ENCODE assay signal across 17 cellular contexts in the genomic region with DNA sequence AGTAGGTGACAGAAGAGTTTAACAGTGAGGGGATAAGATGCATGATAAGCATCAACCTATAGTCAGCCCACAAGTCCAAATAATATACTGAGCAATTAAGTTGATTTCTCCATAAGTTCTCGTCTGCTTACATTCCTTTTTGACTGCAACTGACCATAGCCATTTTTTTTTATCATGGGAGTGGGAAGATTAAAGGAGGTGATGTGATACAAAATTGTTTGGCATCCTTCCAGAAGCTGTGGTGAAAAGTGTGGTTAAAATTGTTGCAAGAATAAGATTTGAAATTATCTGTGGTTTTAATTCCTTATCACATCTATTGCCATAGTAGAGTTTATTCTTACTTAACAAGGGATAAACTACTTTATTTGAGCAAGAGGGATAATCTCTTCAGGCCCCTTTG. TPM values are rescaled to one million over a fixed set of nuclear protein-coding genes. Genes with fewer than 3 reads are reported as not detected.
DNase-seq lines count a peak whose midpoint lies in the region; TF ChIP-seq lines count a peak whose summit lies in the region.
"Had no signal": no experiment of that assay in that cellular context is flagged by ENCODE, and none has a peak within 500 bp of the region (broad histone marks: within the 10 kb centered on the region; RNA-seq: fewer than 3 reads in every experiment).

No MANE protein-coding gene starts in this region.

- intact Hi-C loops in mammary epithelial cell (cut with micrococcal nuclease) (no loop called here), ovary (cut with DNase I) (no loop called here)

- 60% methylated on average over 1 of the region's 1 CpG for WGBS in mammary epithelial cell (ENCODE audit: low coverage, missing lambda C conversion rate)
- WGBS in ovary, 3 donors = 74 to 94% (median 74%) methylated on average over 1 of the region's 1 CpG

- no peaks in the 10 kb centered on the region for H3K9me3 ChIP-seq in mammary epithelial cell (replicated peaks; ENCODE audit: insufficient read depth, low read length)
- no peaks in the 10 kb centered on the region for H3K9me3 ChIP-seq in ovary
- H3K9me3 ChIP-seq: prostate gland had no signal

- H4K20me1 ChIP-seq in mammary epithelial cell (ENCODE audit: insufficient read depth, low read length) = no peaks in the 10 kb centered on the region

- H3K27me3 ChIP-seq in mammary epithelial cell (ENCODE audit: insufficient read depth, low read length) (no peaks in the 10 kb centered on the region), ovary (no peaks in the 10 kb centered on the region)
- H3K27me3 ChIP-seq: cardiac muscle cell had no signal

- CTCF ChIA-PET in mammary epithelial cell (lab: Charles Lee; ENCODE audit: low non-redundant PET) = no interaction called here

- BruUV-seq in mammary epithelial cell (replicated peaks; lab: Mats Ljungman, UMichigan) = no TSS peak

- dilution Hi-C loops in mammary epithelial cell (cut with HindIII; ENCODE audit: low sequenced_read_pairs) = loop anchor here (5.0 kb wide), 1 partner anchor 82 kb away; no protein-coding TSS in a partner anchor

- in situ Hi-C loops in KBM-7 (cut with MboI; ENCODE audit: low pct_unique_long_range_greater_than_20kb, low sequenced_read_pairs) (no loop called here), mammary epithelial cell (cut with MboI; ENCODE audit: low sequenced_read_pairs in 2 of 2) (no loop called here)

- H3K79me2 ChIP-seq in mammary epithelial cell (ENCODE audit: insufficient read depth, low read length) = no peaks in the 10 kb centered on the region

- H2AFZ ChIP-seq in mammary epithelial cell (ENCODE audit: low read depth, low read length) = no peak overlapping the region

- H3K9ac ChIP-seq in mammary epithelial cell (ENCODE audit: insufficient read depth, low read length) = no peak overlapping the region

- TF ChIP-seq EP300 in ovary (IDR thresholded peaks at IDR 0.05) = no peak

- H3K27ac ChIP-seq in mammary epithelial cell (ENCODE audit: insufficient read depth, low read depth, low read length) = no peak overlapping the region
- no peak overlapping the region for H3K27ac ChIP-seq in ovary
- H3K27ac ChIP-seq: prostate gland had no signal

- no peak for TF ChIP-seq POLR2A in ovary (IDR thresholded peaks at IDR 0.05)

- H3K4me2 ChIP-seq in mammary epithelial cell (ENCODE audit: insufficient read depth, low read depth, low read length) = no peak overlapping the region

- H3K4me3 ChIP-seq in mammary epithelial cell (replicated peaks in 1 of 3; ENCODE audit: insufficient read depth in 1 of 3, low read depth in 2 of 3, low read length in 3 of 3) = no peak overlapping the region
- no peak overlapping the region for H3K4me3 ChIP-seq in ovary
- H3K4me3 ChIP-seq: cardiac muscle cell, prostate gland had no signal

- TF ChIP-seq CTCF in mammary epithelial cell (conservative IDR thresholded peaks at IDR 0.05 in 1 of 2, IDR thresholded peaks at IDR 0.05 in 1 of 2; ENCODE audit: extremely low read depth in 1 of 2, insufficient read depth in 1 of 2, low read depth in 1 of 2, low read length in 2 of 2) = no peak
- TF ChIP-seq CTCF in ovary (IDR thresholded peaks at IDR 0.05) = no peak

- no peaks in the 10 kb centered on the region for H3K36me3 ChIP-seq in mammary epithelial cell (ENCODE audit: insufficient read depth, low read length)
- no peaks in the 10 kb centered on the region for H3K36me3 ChIP-seq in ovary
- H3K36me3 ChIP-seq: cardiac muscle cell, prostate gland had no signal

- H3K4me1 ChIP-seq in mammary epithelial cell (ENCODE audit: insufficient read depth, low read length) (no peaks in the 10 kb centered on the region), ovary (ENCODE audit: insufficient read depth) (no peaks in the 10 kb centered on the region)
- H3K4me1 ChIP-seq: prostate gland had no signal

- DNase-seq in EL = peak; percentile 24
- DNase-seq in KBM-7 = peak; percentile 16
- peak; percentile 19 for DNase-seq in mammary epithelial cell
- DNase-seq in renal cortical epithelial cell (ENCODE audit: low read depth) = peak; percentile 30
- DNase-seq in NCI-H345 (lab: John Stamatoyannopoulos, UW) = no peak
- DNase-seq in NCI-H1694 (lab: John Stamatoyannopoulos, UW) = no peak
- DNase-seq in ovary = no peak
- DNase-seq: activated CD4-positive, alpha-beta T cell treated with anti-CD3 and anti-CD28 coated beads for 48 hours; CD4-positive, CD25-positive, alpha-beta regulatory T cell; DMS79 treated with DMSO at 0.1 percent for 48 hours; effector memory CD4-positive, alpha-beta T cell; foreskin melanocyte; NCI-H1105 treated with DMSO at 0.1 percent for 48 hours; NCI-H446; SIG-M5 had no signal

RNA-seq across cellular contexts. Expression of gene LIN52, which starts 50.6 kb away (rescaled TPM):
- total RNA-seq in mammary epithelial cell (1 to 10 TPM; 3.8 to 10.0 TPM), renal cortical epithelial cell (5.1 and 6.8 TPM in 2 replicates), ovary (10 to 100 TPM in 3 of 7 donors, 1 to 10 TPM in 4; 8.6 to 12.5 (median 10.0) TPM)
- polyA plus RNA-seq in mammary epithelial cell (5.7 TPM), ovary (10 to 100 TPM in 1 of 2 donors, 1 to 10 TPM in 1; 8.7 to 11.8 TPM)
- polyA minus RNA-seq in mammary epithelial cell = 17.8 TPM

RNA-seq across cellular contexts. Expression of gene ALDH6A1, which starts 51.1 kb away (rescaled TPM):
- total RNA-seq in mammary epithelial cell = 10 to 100 TPM in 1 of 2 donors, 1 to 10 TPM in 1; 8.4 to 10.2 TPM
- 4.9 TPM for polyA plus RNA-seq in mammary epithelial cell
- 2.5 TPM for polyA minus RNA-seq in mammary epithelial cell
- 15.8 and 28.0 TPM in 2 replicates for total RNA-seq in renal cortical epithelial cell
- total RNA-seq in ovary = 10 to 100 TPM; 29.8 to 78.1 (median 50.3) TPM
- polyA plus RNA-seq in ovary = 10 to 100 TPM; 28.6 to 52.6 TPM

Comparison
In these comparisons a context has a peak if more than half of its experiments do, and no peak if none do; other contexts are left out.
1. DNase-seq: peak in EL (single experiment), KBM-7 (single experiment), mammary epithelial cell (single experiment) and renal cortical epithelial cell (single experiment); none in NCI-H345 (single experiment), NCI-H1694 (single experiment) and ovary (0 of 5).